Comparison of ENCODE assay signal across 8 cellular contexts in genomic region chr1:89820423-89821321, GRCh38. TPM values are rescaled to one million over a fixed set of nuclear protein-coding genes. Genes with fewer than 3 reads are reported as not detected.
DNase-seq lines count a peak whose midpoint lies in the region; ATAC-seq and TF ChIP-seq lines count a peak whose summit lies in the region.

TSS of gene LRRC8D (plus strand) at chr1:89821032. CDS start at chr1:89933069, 112,037 bp downstream.

- no peaks in the 10 kb centered on the region for H3K9me3 ChIP-seq in tibial artery

- DNase-seq in GM10266 (ENCODE audit: extremely low spot score) (peak; percentile 93), HFF-Myc (ENCODE audit: extremely low read depth, low read depth) (no peak), MV-4-11 (lab: John Stamatoyannopoulos, UW) (peak; percentile 63), glutamatergic neuron (peak; percentile 91), osteocyte (ENCODE audit: extremely low spot score, unreplicated experiment) (peak; percentile 91), tibial artery (peak; percentile 73 to 87)

- peaks cover 48% of the 10 kb centered on the region for H3K4me1 Mint-ChIP-seq in activated naive CD8-positive, alpha-beta T cell (ENCODE audit: low read depth)
- H3K4me1 Mint-ChIP-seq in glutamatergic neuron (ENCODE audit: low read depth, unreplicated experiment) (peaks cover 30% of the 10 kb centered on the region), osteocyte (ENCODE audit: unreplicated experiment) (peaks cover 23% of the 10 kb centered on the region)

- peaks cover 0 to 16% (median 8%) of the 10 kb centered on the region in 4 donors for H3K4me1 ChIP-seq in tibial artery

- intact Hi-C loops in tibial artery (cut with DNase I; ENCODE audit: low total_unique reads): no loop called here

- H3K27me3 Mint-ChIP-seq in activated naive CD8-positive, alpha-beta T cell: no peaks in the 10 kb centered on the region
- peaks cover 6% of the 10 kb centered on the region for H3K27me3 Mint-ChIP-seq in glutamatergic neuron (ENCODE audit: unreplicated experiment)
- H3K27me3 Mint-ChIP-seq in osteocyte (ENCODE audit: unreplicated experiment): peaks cover 8% of the 10 kb centered on the region

- no peaks in the 10 kb centered on the region for H3K9me3 Mint-ChIP-seq in activated naive CD8-positive, alpha-beta T cell (ENCODE audit: low read depth)
- H3K9me3 Mint-ChIP-seq in glutamatergic neuron (ENCODE audit: unreplicated experiment) (peaks cover 8% of the 10 kb centered on the region), osteocyte (ENCODE audit: unreplicated experiment) (no peaks in the 10 kb centered on the region)

- TF ChIP-seq CTCF in GM10266 (IDR thresholded peaks at IDR 0.05; ENCODE audit: control insufficient read depth, insufficient read depth, low read depth, missing control alignments): no peak
- TF ChIP-seq CTCF in HFF-Myc (IDR thresholded peaks at IDR 0.05; ENCODE audit: low read depth, low read length, missing control alignments): no peak
- no peak for TF ChIP-seq CTCF in glutamatergic neuron (IDR thresholded peaks at IDR 0.05; ENCODE audit: partially characterized antibody, unreplicated experiment)
- no peak for TF ChIP-seq CTCF in osteocyte (IDR thresholded peaks at IDR 0.05)
- TF ChIP-seq CTCF in tibial artery (IDR thresholded peaks at IDR 0.05): no peak

- H3K4me3 ChIP-seq in HFF-Myc (replicated peaks; ENCODE audit: low read depth, low read length) (peak within 1 kb of the TSS; percentile 66), tibial artery (peak within 1 kb of the TSS; percentile 64 to 74)

- peak within 1 kb of the TSS; percentile 55 to 58 for H3K27ac ChIP-seq in tibial artery

- peaks cover under 1% of the 10 kb centered on the region for H3K36me3 Mint-ChIP-seq in activated naive CD8-positive, alpha-beta T cell
- H3K36me3 Mint-ChIP-seq in glutamatergic neuron (ENCODE audit: unreplicated experiment): no peaks in the 10 kb centered on the region
- peaks cover 6% of the 10 kb centered on the region for H3K36me3 Mint-ChIP-seq in osteocyte (ENCODE audit: unreplicated experiment)

- peaks cover 0 to 3% of the 10 kb centered on the region in 2 donors for H3K27me3 ChIP-seq in tibial artery

- H3K4me3 Mint-ChIP-seq in activated naive CD8-positive, alpha-beta T cell: peak within 1 kb of the TSS; percentile 93
- peak within 1 kb of the TSS; percentile 97 for H3K4me3 Mint-ChIP-seq in glutamatergic neuron (ENCODE audit: unreplicated experiment)
- H3K4me3 Mint-ChIP-seq in osteocyte (ENCODE audit: unreplicated experiment): peak within 1 kb of the TSS; percentile 84

- H3K36me3 ChIP-seq in tibial artery: no peaks in the 10 kb centered on the region

- ATAC-seq in SK-N-SH treated with all-trans-retinoic acid at 6 μM for 48 hours: peak; percentile 98

- H3K27ac Mint-ChIP-seq in activated naive CD8-positive, alpha-beta T cell: peak within 1 kb of the TSS; percentile 87
- H3K27ac Mint-ChIP-seq in glutamatergic neuron (ENCODE audit: unreplicated experiment) (peak within 1 kb of the TSS; percentile 86), osteocyte (ENCODE audit: unreplicated experiment) (peak within 1 kb of the TSS; percentile 38)

TF ChIP-seq in SK-N-SH treated with all-trans-retinoic acid at 6 μM for 48 hours, 23 proteins besides CTCF, POLR2A, EP300 and RAD21:
- no peak for TF ChIP-seq ZFP30 (CRISPR knock-in tag; IDR thresholded peaks at IDR 0.05)
- no peak for TF ChIP-seq PPARA (CRISPR knock-in tag; IDR thresholded peaks at IDR 0.05; ENCODE audit: borderline replicate concordance)
- peak; percentile 76 for TF ChIP-seq ZFP3 (CRISPR knock-in tag; IDR thresholded peaks at IDR 0.05)

RNA-seq across cellular contexts. Expression of gene LRRC8D, which starts in this region (rescaled TPM):
- total RNA-seq in glutamatergic neuron (ENCODE audit: unreplicated experiment) (54.9 TPM), osteocyte (20.4 and 21.2 TPM in 2 replicates)
